30 cellular contexts compared by ENCODE assay signal in genomic region chr3:143424874-143425273, GRCh38.
"Had no signal": no experiment of that assay in that cellular context is flagged by ENCODE, and none has a peak within 500 bp of the region (broad histone marks: within the 10 kb centered on the region; RNA-seq: fewer than 3 reads in every experiment).

No MANE protein-coding gene starts in this region.

- H3K27ac ChIP-seq: ascending aorta, cardiac muscle cell, PC-9, RWPE1, WERI-Rb-1 had no signal

- H3K4me3 ChIP-seq: ascending aorta, cardiac muscle cell, PC-9 had no signal

- H2AFZ ChIP-seq: PC-9 had no signal

- H3K36me3 ChIP-seq: ascending aorta, cardiac muscle cell, WERI-Rb-1 had no signal

- H3K4me2 ChIP-seq: PC-9 had no signal

- H3K27ac Mint-ChIP-seq: activated CD4-positive, alpha-beta T cell treated with anti-CD3 and anti-CD28 coated beads, Interleukin-2, amount 10 ng/mL, durations not matched to agents 24 days and 14 days; activated CD8-positive, alpha-beta T cell treated with anti-CD3 and anti-CD28 coated beads, Interleukin-2, amount 10 ng/mL, durations not matched to agents 7 days and 5 days; activated naive CD4-positive, alpha-beta T cell treated with anti-CD3 and anti-CD28 coated beads, Interleukin-2, amount 50 U/mL, for 24 hours; activated naive CD8-positive, alpha-beta T cell treated with anti-CD3 and anti-CD28 coated beads, Interleukin-2, amount 10 ng/mL, durations not matched to agents 7 days and 5 days; activated T-cell treated with anti-CD3 and anti-CD28 coated beads, Interleukin-2, amount 50 U/mL, for 24 hours; activated T-helper 2 cell treated with anti-CD3 and anti-CD28 coated beads, Interferon-gamma antibody, Interleukin-2, Interleukin-4, amounts not matched to agents 10 μg/mL and 5 μg/mL and 100 μg/mL, durations not matched to agents 14 hours and 24 hours and 36 hours; T-cell had no signal

- H3K4me1 ChIP-seq: ascending aorta had no signal

- H3K27me3 ChIP-seq: ascending aorta, cardiac muscle cell had no signal

- H3K9me3 ChIP-seq: ascending aorta had no signal

- H3K27me3 Mint-ChIP-seq: activated naive CD4-positive, alpha-beta T cell treated with anti-CD3 and anti-CD28 coated beads, Interleukin-2, amount 50 U/mL, for 24 hours; activated naive CD8-positive, alpha-beta T cell treated with anti-CD3 and anti-CD28 coated beads, Interleukin-2, amount 10 ng/mL, durations not matched to agents 7 days and 5 days; activated T-cell treated with anti-CD3 and anti-CD28 coated beads, Interleukin-2, amount 50 U/mL, for 24 hours; central memory CD8-positive, alpha-beta T cell; T-cell had no signal

- DNase-seq: activated CD4-positive, alpha-beta T cell treated with anti-CD3 and anti-CD28 coated beads, Interleukin-2, amount 50 U/mL, for 4 hours; activated CD8-positive, alpha-beta T cell treated with anti-CD3 and anti-CD28 coated beads, Interleukin-2, amount 10 ng/mL, durations not matched to agents 7 days and 5 days; activated gamma-delta T cell; activated naive CD4-positive, alpha-beta T cell treated with Interleukin-2 at 50 U/mL for 16 hours; activated naive CD8-positive, alpha-beta T cell treated with anti-CD3 and anti-CD28 coated beads, Interleukin-2, amount 10 ng/mL, durations not matched to agents 7 days and 5 days; activated T-cell treated with anti-CD3 and anti-CD28 coated beads, Interleukin-2, amount 50 U/mL, for 24 hours; amygdala; NCI-H1105; NCI-H1436; NCI-H1694; NCI-H1930; NCI-H2081 treated with DMSO at 0.1 percent for 48 hours; NCI-H2171; NCI-H510A; NCI-H526; NCI-H748 treated with DMSO at 0.1 percent for 48 hours; PC-9; SIG-M5; T-cell; T1000; WERI-Rb-1 had no signal

- H3K9me3 Mint-ChIP-seq: activated naive CD4-positive, alpha-beta T cell treated with anti-CD3 and anti-CD28 coated beads, Interleukin-2, amount 50 U/mL, for 24 hours; activated naive CD8-positive, alpha-beta T cell treated with anti-CD3 and anti-CD28 coated beads, Interleukin-2, amount 10 ng/mL, durations not matched to agents 7 days and 5 days; activated T-cell treated with anti-CD3 and anti-CD28 coated beads, Interleukin-2, amount 50 U/mL, for 24 hours; activated T-helper 2 cell treated with anti-CD3 and anti-CD28 coated beads, Interferon-gamma antibody, Interleukin-2, Interleukin-4, amounts not matched to agents 10 μg/mL and 5 μg/mL and 100 μg/mL, durations not matched to agents 14 hours and 24 hours and 36 hours; central memory CD8-positive, alpha-beta T cell; T-cell had no signal

- ATAC-seq: activated CD8-positive, alpha-beta T cell treated with anti-CD3 and anti-CD28 coated beads, Interleukin-2, amount 10 ng/mL, durations not matched to agents 7 days and 5 days; Right ventricle myocardium inferior; SK-N-SH treated with all-trans-retinoic acid at 6 μM for 48 hours; T-cell had no signal

- H3K4me3 Mint-ChIP-seq: activated CD4-positive, alpha-beta T cell treated with anti-CD3 and anti-CD28 coated beads, Interleukin-2, amount 10 ng/mL, durations not matched to agents 24 days and 14 days; activated CD8-positive, alpha-beta T cell treated with anti-CD3 and anti-CD28 coated beads, Interleukin-2, amount 10 ng/mL, durations not matched to agents 7 days and 5 days; activated naive CD4-positive, alpha-beta T cell treated with anti-CD3 and anti-CD28 coated beads, Interleukin-2, amount 50 U/mL, for 24 hours; activated naive CD8-positive, alpha-beta T cell treated with anti-CD3 and anti-CD28 coated beads, Interleukin-2, amount 10 ng/mL, durations not matched to agents 7 days and 5 days; activated T-cell treated with anti-CD3 and anti-CD28 coated beads, Interleukin-2, amount 50 U/mL, for 24 hours; central memory CD8-positive, alpha-beta T cell had no signal

- H3K4me1 Mint-ChIP-seq: central memory CD8-positive, alpha-beta T cell had no signal
